7 cellular contexts compared by ENCODE assay signal in genomic region chr1:210027994-210028393, GRCh38.
"Had no signal": no experiment of that assay in that cellular context is flagged by ENCODE, and none has a peak within 500 bp of the region (broad histone marks: within the 10 kb centered on the region; RNA-seq: fewer than 3 reads in every experiment).

No MANE protein-coding gene starts in this region.

- FAIRE-seq: GM12891, GM12892, GM18507, GM19239 had no signal

- ATAC-seq: GM12878 had no signal

- H3K4me3 ChIP-seq: GM12878 had no signal

- DNase-seq: GDM1, GF-D8 had no signal
